ENCODE assay signal across 8 cellular contexts in the genomic region with DNA sequence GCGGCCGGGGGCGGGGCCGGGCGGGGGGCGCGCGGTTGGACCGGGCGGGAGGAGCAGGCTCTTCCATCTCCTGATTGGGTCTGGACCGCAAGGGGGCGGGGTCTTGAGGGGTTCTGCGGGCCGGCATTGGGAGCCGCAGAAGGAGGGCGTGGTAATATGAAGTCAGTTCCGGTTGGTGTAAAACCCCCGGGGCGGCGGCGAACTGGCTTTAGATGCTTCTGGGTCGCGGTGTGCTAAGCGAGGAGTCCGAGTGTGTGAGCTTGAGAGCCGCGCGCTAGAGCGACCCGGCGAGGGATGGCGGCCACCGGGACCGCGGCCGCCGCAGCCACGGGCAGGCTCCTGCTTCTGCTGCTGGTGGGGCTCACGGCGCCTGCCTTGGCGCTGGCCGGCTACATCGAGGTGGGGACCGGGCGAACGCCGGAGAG. TPM values are rescaled to one million over a fixed set of nuclear protein-coding genes. Genes with fewer than 3 reads are reported as not detected.
A peak's percentile ranks its signal among the peaks of the same experiment; 100 is the strongest.
DNase-seq lines count a peak whose midpoint lies in the region; ATAC-seq and TF ChIP-seq lines count a peak whose summit lies in the region.

Gene APLP2, plus strand, starts transcription at position 211 of the 425 bp plus-strand sequence. Its CDS starts 84 bp downstream, at position 295.

- peak; percentile 70 for TF ChIP-seq POLR2A in breast epithelium (IDR thresholded peaks at IDR 0.05)

- H3K9me3 ChIP-seq in WERI-Rb-1 (ENCODE audit: severe bottlenecking) (no peaks in the 10 kb centered on the region), breast epithelium (no peaks in the 10 kb centered on the region), iPS-18c (ENCODE audit: control insufficient read depth, insufficient read depth, low read length) (no peaks in the 10 kb centered on the region)

- H3K36me3 ChIP-seq in WERI-Rb-1, result no peaks in the 10 kb centered on the region
- H3K36me3 ChIP-seq in breast epithelium, result no peaks in the 10 kb centered on the region

- DNase-seq in AG08395 (ENCODE audit: low spot score) (peak; percentile 97), NCI-H2227 (lab: John Stamatoyannopoulos, UW; ENCODE audit: unreplicated experiment) (peak; percentile 96), WERI-Rb-1 (peak; percentile 99), breast epithelium (ENCODE audit: low spot score in 2 of 2) (peak; percentile 99 to 100)

- H3K27me3 ChIP-seq in WERI-Rb-1 (ENCODE audit: insufficient read depth, low read depth, severe bottlenecking), result no peaks in the 10 kb centered on the region
- H3K27me3 ChIP-seq in breast epithelium, result no peaks in the 10 kb centered on the region

- peak within 1 kb of the TSS; percentile 72 for H3K4me3 ChIP-seq in WERI-Rb-1 (ENCODE audit: low read depth, low read length)
- H3K4me3 ChIP-seq in breast epithelium, result peak within 1 kb of the TSS; percentile 82 to 97 (median 89)
- peak within 1 kb of the TSS; percentile 85 for H3K4me3 ChIP-seq in iPS-18c (ENCODE audit: insufficient read depth, low read depth, low read length)
- H3K4me3 ChIP-seq in skin epidermis, result peak within 1 kb of the TSS; percentile 63 to 99 (median 86)

- ATAC-seq in GM18909 (IDR thresholded peaks at IDR 0.05; ENCODE audit: poor library complexity, unreplicated experiment) (peak; percentile 98), HG03159 (IDR thresholded peaks at IDR 0.05; ENCODE audit: unreplicated experiment) (peak; percentile 95)

- intact Hi-C loops in breast epithelium (cut with DNase I; ENCODE audit: low total_unique reads), result loop anchor here (10.0 kb wide), 1 partner anchor 55 kb away; no protein-coding TSS in a partner anchor

- peaks cover 0 to 17% of the 10 kb centered on the region in 2 donors for H3K4me1 ChIP-seq in breast epithelium

- TF ChIP-seq CTCF in WERI-Rb-1 (IDR thresholded peaks at IDR 0.05; ENCODE audit: low read depth, low read length), result no peak
- TF ChIP-seq CTCF in breast epithelium (IDR thresholded peaks at IDR 0.05), result no peak

- H3K27ac ChIP-seq in WERI-Rb-1 (peak within 1 kb of the TSS; percentile 72), breast epithelium (peak within 1 kb of the TSS; percentile 94 to 96), skin epidermis (peak within 1 kb of the TSS; percentile 75 to 96 (median 89))

RNA-seq across cellular contexts. Expression of gene APLP2, which starts in this region (rescaled TPM):
- total RNA-seq in breast epithelium, result 100 to 1,000 TPM; 305 to 560 (median 418) TPM

Comparison
In these comparisons a context has a peak if more than half of its experiments do, and no peak if none do; other contexts are left out.
1. Peak in every context shown above with its lines: DNase-seq, ATAC-seq, H3K4me3 ChIP-seq and H3K27ac ChIP-seq.